8 cellular contexts compared by ENCODE assay signal in the genomic region with DNA sequence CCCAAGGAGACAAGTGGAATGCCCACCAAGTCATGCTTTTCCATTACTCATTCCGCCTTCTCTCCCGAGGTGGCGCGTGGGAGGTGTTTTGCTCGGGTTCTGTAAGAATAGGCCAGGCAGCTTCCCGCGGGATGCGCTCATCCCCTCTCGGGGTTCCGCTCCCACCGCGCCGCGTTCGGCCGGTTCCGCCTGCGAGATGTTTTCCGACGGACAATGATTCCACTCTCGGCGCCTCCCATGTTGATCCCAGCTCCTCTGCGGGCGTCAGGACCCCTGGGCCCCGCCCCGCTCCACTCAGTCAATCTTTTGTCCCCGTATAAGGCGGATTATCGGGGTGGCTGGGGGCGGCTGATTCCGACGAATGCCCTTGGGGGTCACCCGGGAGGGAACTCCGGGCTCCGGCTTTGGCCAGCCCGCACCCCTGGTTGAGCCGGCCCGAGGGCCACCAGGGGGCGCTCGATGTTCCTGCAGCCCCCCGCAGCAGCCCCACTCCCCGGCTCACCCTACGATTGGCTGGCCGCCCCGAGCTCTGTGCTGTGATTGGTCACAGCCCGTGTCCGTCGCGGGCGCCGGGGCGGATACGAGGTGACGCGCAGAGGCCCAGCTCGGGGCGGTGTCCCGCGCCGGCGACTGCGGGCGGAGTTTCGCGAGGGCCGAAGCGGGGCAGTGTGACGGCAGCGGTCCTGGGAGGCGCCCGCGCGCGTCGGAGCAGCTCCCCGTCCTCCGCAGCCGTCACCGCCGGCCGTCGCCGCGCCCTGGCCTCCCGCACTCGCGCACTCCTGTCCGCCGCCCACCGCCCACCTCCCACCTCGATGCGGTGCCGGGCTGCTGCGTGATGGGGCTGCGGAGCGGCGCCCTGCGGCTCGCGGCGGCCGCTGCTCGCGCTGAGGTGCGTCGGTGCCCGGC. TPM values are rescaled to one million over a fixed set of nuclear protein-coding genes. Genes with fewer than 3 reads are reported as not detected.
DNase-seq lines count a peak whose midpoint lies in the region; FAIRE-seq and TF ChIP-seq lines count a peak whose summit lies in the region.

A gene with protein sequence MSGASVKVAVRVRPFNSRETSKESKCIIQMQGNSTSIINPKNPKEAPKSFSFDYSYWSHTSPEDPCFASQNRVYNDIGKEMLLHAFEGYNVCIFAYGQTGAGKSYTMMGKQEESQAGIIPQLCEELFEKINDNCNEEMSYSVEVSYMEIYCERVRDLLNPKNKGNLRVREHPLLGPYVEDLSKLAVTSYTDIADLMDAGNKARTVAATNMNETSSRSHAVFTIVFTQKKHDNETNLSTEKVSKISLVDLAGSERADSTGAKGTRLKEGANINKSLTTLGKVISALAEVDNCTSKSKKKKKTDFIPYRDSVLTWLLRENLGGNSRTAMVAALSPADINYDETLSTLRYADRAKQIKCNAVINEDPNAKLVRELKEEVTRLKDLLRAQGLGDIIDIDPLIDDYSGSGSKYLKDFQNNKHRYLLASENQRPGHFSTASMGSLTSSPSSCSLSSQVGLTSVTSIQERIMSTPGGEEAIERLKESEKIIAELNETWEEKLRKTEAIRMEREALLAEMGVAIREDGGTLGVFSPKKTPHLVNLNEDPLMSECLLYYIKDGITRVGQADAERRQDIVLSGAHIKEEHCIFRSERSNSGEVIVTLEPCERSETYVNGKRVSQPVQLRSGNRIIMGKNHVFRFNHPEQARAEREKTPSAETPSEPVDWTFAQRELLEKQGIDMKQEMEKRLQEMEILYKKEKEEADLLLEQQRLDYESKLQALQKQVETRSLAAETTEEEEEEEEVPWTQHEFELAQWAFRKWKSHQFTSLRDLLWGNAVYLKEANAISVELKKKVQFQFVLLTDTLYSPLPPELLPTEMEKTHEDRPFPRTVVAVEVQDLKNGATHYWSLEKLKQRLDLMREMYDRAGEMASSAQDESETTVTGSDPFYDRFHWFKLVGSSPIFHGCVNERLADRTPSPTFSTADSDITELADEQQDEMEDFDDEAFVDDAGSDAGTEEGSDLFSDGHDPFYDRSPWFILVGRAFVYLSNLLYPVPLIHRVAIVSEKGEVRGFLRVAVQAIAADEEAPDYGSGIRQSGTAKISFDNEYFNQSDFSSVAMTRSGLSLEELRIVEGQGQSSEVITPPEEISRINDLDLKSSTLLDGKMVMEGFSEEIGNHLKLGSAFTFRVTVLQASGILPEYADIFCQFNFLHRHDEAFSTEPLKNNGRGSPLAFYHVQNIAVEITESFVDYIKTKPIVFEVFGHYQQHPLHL (N-terminal part only) (plus strand): TSS at position 666 of the 906 bp plus-strand sequence. CDS start 21,759 bp downstream, outside the sequence.

- DNase-seq in H54 (ENCODE audit: insufficient read length, low spot score) (peak; percentile 83), LoVo (ENCODE audit: low spot score) (peak; percentile 97), SHP77 (lab: John Stamatoyannopoulos, UW) (peak; percentile 92 to 93), fibroblast of the conjunctiva (ENCODE audit: low read depth) (peak; percentile 95), stomach (peak; percentile 99)
- DNase-seq in activated effector memory CD4-positive, alpha-beta T cell treated with anti-CD3 and anti-CD28 coated beads, Interleukin-2, amount 50 U/mL, for 16 hours: peak; percentile 99

- H3K9me3 ChIP-seq in ES-I3 (ENCODE audit: control insufficient read depth, insufficient read depth, low read length) (no peaks in the 10 kb centered on the region), neural cell (ENCODE audit: low read length) (no peaks in the 10 kb centered on the region), stomach (no peaks in the 10 kb centered on the region)

- no peaks in the 10 kb centered on the region for H3K9me2 ChIP-seq in neural cell (ENCODE audit: insufficient read depth, low read length)

- TF ChIP-seq EP300 in neural cell (conservative IDR thresholded peaks at IDR 0.05; ENCODE audit: poor library complexity, severe bottlenecking) (peak; percentile 55), stomach (IDR thresholded peaks at IDR 0.05) (no peak)

- peaks cover 35% of the 10 kb centered on the region for H3K79me2 ChIP-seq in neural cell (replicated peaks; ENCODE audit: insufficient read depth, low read length)

- H3F3A ChIP-seq in neural cell (ENCODE audit: insufficient read depth, low read length, poor library complexity, severe bottlenecking): peaks cover 9% of the 10 kb centered on the region

- WGBS in stomach, 5 donors: 0% methylated on average over 40 to 107 of the region's 107 CpGs

- H3K27ac ChIP-seq in neural cell (ENCODE audit: low read length) (peak within 1 kb of the TSS; percentile 100), stomach (peak within 1 kb of the TSS; percentile 96 to 100 (median 98))

- H3K27me3 ChIP-seq in neural cell (ENCODE audit: insufficient read depth, low read depth, low read length) (no peaks in the 10 kb centered on the region), stomach (no peaks in the 10 kb centered on the region)

- peak within 1 kb of the TSS; percentile 92 for H2AFZ ChIP-seq in neural cell (ENCODE audit: low read depth, low read length)

- peaks cover 12% of the 10 kb centered on the region for H4K20me1 ChIP-seq in neural cell (ENCODE audit: insufficient read depth)

- TF ChIP-seq CTCF in neural cell (IDR thresholded peaks at IDR 0.05; ENCODE audit: poor library complexity, severe bottlenecking) (peak; percentile 100), stomach (IDR thresholded peaks at IDR 0.05) (peak in 6 of 7 experiments; percentile 88 to 99 (median 96))

- H3K4me3 ChIP-seq in neural cell (ENCODE audit: low read length) (peak within 1 kb of the TSS; percentile 99), stomach (peak within 1 kb of the TSS; percentile 75 to 92 (median 91))

- peak; percentile 74 for FAIRE-seq in H54 (lab: Jason Lieb, UNC)

- peak within 1 kb of the TSS; percentile 90 for H3K4me2 ChIP-seq in neural cell (ENCODE audit: low read length)

- intact Hi-C loops in stomach (cut with DNase I; ENCODE audit: low total_unique reads): loop anchor here (10.0 kb wide), 1 partner anchor 125 kb away; no protein-coding TSS in a partner anchor

- H3K36me3 ChIP-seq in ES-I3 (ENCODE audit: insufficient read depth, low read length) (no peaks in the 10 kb centered on the region), neural cell (ENCODE audit: insufficient read depth, low read length) (no peaks in the 10 kb centered on the region), stomach (no peaks in the 10 kb centered on the region)

- H3K9ac ChIP-seq in ES-I3 (ENCODE audit: low read depth, low read length): peak within 1 kb of the TSS; percentile 79
- H3K9ac ChIP-seq in neural cell (ENCODE audit: low read length): peak within 1 kb of the TSS; percentile 100

- H3K4me1 ChIP-seq in ES-I3 (ENCODE audit: insufficient read depth, low read length): peaks cover 6% of the 10 kb centered on the region
- peaks cover 7 to 48% (median 29%) of the 10 kb centered on the region in 4 donors for H3K4me1 ChIP-seq in stomach

- peak; percentile 64 for TF ChIP-seq RAD21 in neural cell (conservative IDR thresholded peaks at IDR 0.05)

- TF ChIP-seq POLR2A in H54 (IDR thresholded peaks at IDR 0.05; ENCODE audit: low read depth, low read length) (peak; percentile 89), stomach (IDR thresholded peaks at IDR 0.05) (peak in 2 of 4 donors; percentile 5 to 39)

TF ChIP-seq in neural cell, 6 proteins besides CTCF, POLR2A, EP300 and RAD21:
- peak; percentile 73 for TF ChIP-seq MXI1 (conservative IDR thresholded peaks at IDR 0.05; ENCODE audit: poor library complexity, severe bottlenecking)
- peak; percentile 66 for TF ChIP-seq TAF1 (IDR thresholded peaks at IDR 0.05; ENCODE audit: low read depth)
- TF ChIP-seq, protein P1, sequence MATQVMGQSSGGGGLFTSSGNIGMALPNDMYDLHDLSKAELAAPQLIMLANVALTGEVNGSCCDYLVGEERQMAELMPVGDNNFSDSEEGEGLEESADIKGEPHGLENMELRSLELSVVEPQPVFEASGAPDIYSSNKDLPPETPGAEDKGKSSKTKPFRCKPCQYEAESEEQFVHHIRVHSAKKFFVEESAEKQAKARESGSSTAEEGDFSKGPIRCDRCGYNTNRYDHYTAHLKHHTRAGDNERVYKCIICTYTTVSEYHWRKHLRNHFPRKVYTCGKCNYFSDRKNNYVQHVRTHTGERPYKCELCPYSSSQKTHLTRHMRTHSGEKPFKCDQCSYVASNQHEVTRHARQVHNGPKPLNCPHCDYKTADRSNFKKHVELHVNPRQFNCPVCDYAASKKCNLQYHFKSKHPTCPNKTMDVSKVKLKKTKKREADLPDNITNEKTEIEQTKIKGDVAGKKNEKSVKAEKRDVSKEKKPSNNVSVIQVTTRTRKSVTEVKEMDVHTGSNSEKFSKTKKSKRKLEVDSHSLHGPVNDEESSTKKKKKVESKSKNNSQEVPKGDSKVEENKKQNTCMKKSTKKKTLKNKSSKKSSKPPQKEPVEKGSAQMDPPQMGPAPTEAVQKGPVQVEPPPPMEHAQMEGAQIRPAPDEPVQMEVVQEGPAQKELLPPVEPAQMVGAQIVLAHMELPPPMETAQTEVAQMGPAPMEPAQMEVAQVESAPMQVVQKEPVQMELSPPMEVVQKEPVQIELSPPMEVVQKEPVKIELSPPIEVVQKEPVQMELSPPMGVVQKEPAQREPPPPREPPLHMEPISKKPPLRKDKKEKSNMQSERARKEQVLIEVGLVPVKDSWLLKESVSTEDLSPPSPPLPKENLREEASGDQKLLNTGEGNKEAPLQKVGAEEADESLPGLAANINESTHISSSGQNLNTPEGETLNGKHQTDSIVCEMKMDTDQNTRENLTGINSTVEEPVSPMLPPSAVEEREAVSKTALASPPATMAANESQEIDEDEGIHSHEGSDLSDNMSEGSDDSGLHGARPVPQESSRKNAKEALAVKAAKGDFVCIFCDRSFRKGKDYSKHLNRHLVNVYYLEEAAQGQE (IDR thresholded peaks at IDR 0.05; ENCODE audit: borderline replicate concordance): peak; percentile 92
- TF ChIP-seq EZH2 (IDR thresholded peaks at IDR 0.05; ENCODE audit: borderline replicate concordance, insufficient read depth, low read length, poor library complexity, severe bottlenecking): no peak
- peak; percentile 97 for TF ChIP-seq POLR2AphosphoS5 (IDR thresholded peaks at IDR 0.05)
- peak; percentile 78 for TF ChIP-seq SMC3 (conservative IDR thresholded peaks at IDR 0.05; ENCODE audit: poor library complexity)
TF ChIP-seq in neural cell: peak in this region for 5.

RNA-seq across cellular contexts. Expression of the gene that starts here (rescaled TPM):
- polyA plus RNA-seq in neural cell (76.4 and 83.1 TPM in 2 replicates), stomach (1 to 10 TPM; 4.0 to 5.7 (median 4.3) TPM)
- 241 and 299 TPM in 2 replicates for polyA minus RNA-seq in neural cell
- 10 to 100 TPM; 25.8 to 82.2 (median 37.9) TPM for total RNA-seq in stomach

Comparison
In these comparisons a context has a peak if more than half of its experiments do, and no peak if none do; other contexts are left out.
1. Peak in every context shown above with its lines: DNase-seq, H3K4me3 ChIP-seq and H3K27ac ChIP-seq.
2. RNA of the gene that starts here (polyA plus RNA-seq): 76.4 to 83.1 TPM in neural cell; 4.0 to 5.7 TPM in stomach; every median in the first group is over 10 times any median in the second.